10 cellular contexts compared by ENCODE assay signal in the genomic region with DNA sequence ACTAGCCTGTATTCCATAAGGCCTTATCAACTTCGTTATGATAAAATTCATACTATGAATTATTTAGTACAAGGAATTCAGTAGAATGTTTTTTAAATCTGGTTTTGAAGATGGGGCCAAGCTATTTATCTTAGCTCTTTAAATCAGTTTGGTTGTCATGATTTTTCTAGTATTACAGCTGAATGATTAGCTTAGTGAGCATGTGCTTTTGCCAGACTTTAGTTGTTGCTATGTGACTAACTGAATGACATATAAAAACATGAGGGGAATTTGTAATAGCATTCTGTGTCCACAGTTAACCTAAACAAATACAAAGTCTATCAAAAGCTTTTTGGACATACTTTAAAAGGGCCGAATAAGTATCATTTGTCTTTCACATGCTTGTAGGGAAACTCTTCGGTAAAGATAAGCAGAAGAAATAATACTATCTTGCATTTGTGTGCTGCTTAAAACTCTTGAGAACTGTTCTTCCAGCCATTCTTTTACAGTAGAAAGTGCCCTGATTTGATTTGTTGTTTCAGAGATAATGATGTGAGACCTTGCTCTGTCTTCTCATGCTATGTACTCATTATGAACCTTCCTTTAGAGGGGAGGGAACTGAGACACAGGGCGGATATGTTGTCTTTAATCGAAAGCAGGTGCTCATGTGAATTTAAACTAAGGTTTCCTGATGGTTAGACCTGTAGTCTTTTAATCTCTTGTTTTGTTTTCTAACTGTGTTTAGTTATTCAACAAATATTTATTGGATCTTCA. TPM values are rescaled to one million over a fixed set of nuclear protein-coding genes. Genes with fewer than 3 reads are reported as not detected.
DNase-seq lines count a peak whose midpoint lies in the region; ATAC-seq, FAIRE-seq and TF ChIP-seq lines count a peak whose summit lies in the region.
"Had no signal": no experiment of that assay in that cellular context is flagged by ENCODE, and none has a peak within 500 bp of the region (broad histone marks: within the 10 kb centered on the region; RNA-seq: fewer than 3 reads in every experiment).

No MANE protein-coding gene starts in this region.

- POLR2A ChIA-PET in A549 (lab: Yijun Ruan, JAX): no interaction called here

- TF ChIP-seq CTCF in A549 (IDR thresholded peaks at IDR 0.05): no peak
- no peak for TF ChIP-seq CTCF in GM20000 (IDR thresholded peaks at IDR 0.05; ENCODE audit: extremely low read depth, missing control alignments)
- no peak for TF ChIP-seq CTCF in choroid plexus epithelial cell (conservative IDR thresholded peaks at IDR 0.05; ENCODE audit: low read depth, low read length)
- no peak for TF ChIP-seq CTCF in Peyer's patch (IDR thresholded peaks at IDR 0.05)
- TF ChIP-seq CTCF in MM.1S (IDR thresholded peaks at IDR 0.05; ENCODE audit: low read length): no peak

- CTCF ChIA-PET in A549 (lab: Yijun Ruan, JAX): interaction anchor here (0.6 kb wide), 1 partner anchor 50 kb away, joined by 4 read pairs; no protein-coding TSS in a partner anchor

- H3K4me1 ChIP-seq in A549 (peaks cover 24% of the 10 kb centered on the region; the same call in 2 of the 3 replicates), Peyer's patch (peaks cover 0 to 30% (median 12%) of the 10 kb centered on the region in 4 donors), MM.1S (ENCODE audit: low read length) (peaks cover 10% of the 10 kb centered on the region)
- H3K4me1 ChIP-seq: Caco-2 had no signal

- no peaks in the 10 kb centered on the region for H3K9me3 ChIP-seq in A549
- no peaks in the 10 kb centered on the region for H3K9me3 ChIP-seq in Peyer's patch
- H3K9me3 ChIP-seq in MG63: no peaks in the 10 kb centered on the region
- H3K9me3 ChIP-seq in MM.1S (replicated peaks; ENCODE audit: insufficient read depth, low read length): no peaks in the 10 kb centered on the region
- H3K9me3 ChIP-seq: Caco-2 had no signal

- 70% methylated on average over 5 of the region's 5 CpGs for WGBS in A549 (ENCODE audit: missing lambda C conversion rate)

- H3F3A ChIP-seq in MM.1S (ENCODE audit: insufficient read depth, low read length): no peaks in the 10 kb centered on the region

- peak; percentile 51 for FAIRE-seq in A549 (lab: Jason Lieb, UNC)

- peaks cover 99% of the 10 kb centered on the region for H3K79me2 ChIP-seq in MM.1S (ENCODE audit: low read length)

- no peaks in the 10 kb centered on the region for H3K9me2 ChIP-seq in MM.1S (replicated peaks; ENCODE audit: insufficient read depth, low read length)

- H3K27me3 ChIP-seq in Peyer's patch: no peaks in the 10 kb centered on the region
- no peaks in the 10 kb centered on the region for H3K27me3 ChIP-seq in MG63
- H3K27me3 ChIP-seq in MM.1S (replicated peaks; ENCODE audit: insufficient read depth, low read length): no peaks in the 10 kb centered on the region

- TF ChIP-seq POLR2A in A549 (IDR thresholded peaks at IDR 0.05; ENCODE audit: low read length): no peak
- TF ChIP-seq POLR2A in Peyer's patch (IDR thresholded peaks at IDR 0.05): no peak

- no peak overlapping the region for H3K27ac ChIP-seq in A549
- H3K27ac ChIP-seq in Peyer's patch: peak overlapping the region in 2 of 4 donors; percentile 22
- no peak overlapping the region for H3K27ac ChIP-seq in MM.1S (ENCODE audit: low read length)

- DNase-seq in A549 (ENCODE audit: low read depth in 1 of 2, low spot score in 1 of 2) (no peak), GM20000 (ENCODE audit: low spot score) (peak; percentile 25), choroid plexus epithelial cell (ENCODE audit: low read depth) (peak; percentile 71), Peyer's patch (no peak), MG63 (no peak), MM.1S (no peak), DMS153 treated with DMSO at 0.1 percent for 48 hours (lab: John Stamatoyannopoulos, UW; ENCODE audit: unreplicated experiment) (no peak)
- DNase-seq: Caco-2, right cardiac atrium had no signal

- H2AFZ ChIP-seq in MM.1S (ENCODE audit: low read length): no peak overlapping the region

- ATAC-seq in A549: peak in 1 of 2 experiments; percentile 37; a peak in 2 of 6 replicates
- peak; percentile 46 for ATAC-seq in HG03469 (IDR thresholded peaks at IDR 0.05; ENCODE audit: unreplicated experiment)

- H3K4me2 ChIP-seq in A549 (no peak overlapping the region; the same call in 2 of the 3 replicates), MM.1S (ENCODE audit: low read depth, low read length) (no peak overlapping the region)

- TF ChIP-seq RAD21 in A549 (conservative IDR thresholded peaks at IDR 0.05 in 1 of 2, IDR thresholded peaks at IDR 0.05 in 1 of 2): no peak

- peaks cover 24% of the 10 kb centered on the region for H4K20me1 ChIP-seq in MM.1S (ENCODE audit: insufficient read depth, low read length)

- no peaks in the 10 kb centered on the region for H3K36me3 ChIP-seq in Peyer's patch
- H3K36me3 ChIP-seq in MG63: no peaks in the 10 kb centered on the region
- no peaks in the 10 kb centered on the region for H3K36me3 ChIP-seq in MM.1S (replicated peaks; ENCODE audit: insufficient read depth, low read length)

- TF ChIP-seq EP300 in A549 (IDR thresholded peaks at IDR 0.05): no peak

- no peak overlapping the region for H3K4me3 ChIP-seq in A549
- no peak overlapping the region for H3K4me3 ChIP-seq in choroid plexus epithelial cell (ENCODE audit: low read depth, low read length)
- H3K4me3 ChIP-seq in Peyer's patch: no peak overlapping the region
- H3K4me3 ChIP-seq in MG63: no peak overlapping the region
- no peak overlapping the region for H3K4me3 ChIP-seq in MM.1S (ENCODE audit: low read length)

- no peak overlapping the region for H3K9ac ChIP-seq in MM.1S (ENCODE audit: low read length)

TF ChIP-seq in A549, 52 proteins besides CTCF, POLR2A, EP300 and RAD21:
- TF ChIP-seq NR3C1 (IDR thresholded peaks at IDR 0.05) (no peak), HDAC2 (IDR thresholded peaks at IDR 0.05) (no peak), RCOR1 (IDR thresholded peaks at IDR 0.05; ENCODE audit: low read depth, low read length) (no peak), HEYL (CRISPR knock-in tag; IDR thresholded peaks at IDR 0.05) (no peak), HOXB5 (CRISPR knock-in tag; IDR thresholded peaks at IDR 0.05) (no peak), HOXA7 (CRISPR knock-in tag; IDR thresholded peaks at IDR 0.05) (no peak)
- TF ChIP-seq, protein P1, sequence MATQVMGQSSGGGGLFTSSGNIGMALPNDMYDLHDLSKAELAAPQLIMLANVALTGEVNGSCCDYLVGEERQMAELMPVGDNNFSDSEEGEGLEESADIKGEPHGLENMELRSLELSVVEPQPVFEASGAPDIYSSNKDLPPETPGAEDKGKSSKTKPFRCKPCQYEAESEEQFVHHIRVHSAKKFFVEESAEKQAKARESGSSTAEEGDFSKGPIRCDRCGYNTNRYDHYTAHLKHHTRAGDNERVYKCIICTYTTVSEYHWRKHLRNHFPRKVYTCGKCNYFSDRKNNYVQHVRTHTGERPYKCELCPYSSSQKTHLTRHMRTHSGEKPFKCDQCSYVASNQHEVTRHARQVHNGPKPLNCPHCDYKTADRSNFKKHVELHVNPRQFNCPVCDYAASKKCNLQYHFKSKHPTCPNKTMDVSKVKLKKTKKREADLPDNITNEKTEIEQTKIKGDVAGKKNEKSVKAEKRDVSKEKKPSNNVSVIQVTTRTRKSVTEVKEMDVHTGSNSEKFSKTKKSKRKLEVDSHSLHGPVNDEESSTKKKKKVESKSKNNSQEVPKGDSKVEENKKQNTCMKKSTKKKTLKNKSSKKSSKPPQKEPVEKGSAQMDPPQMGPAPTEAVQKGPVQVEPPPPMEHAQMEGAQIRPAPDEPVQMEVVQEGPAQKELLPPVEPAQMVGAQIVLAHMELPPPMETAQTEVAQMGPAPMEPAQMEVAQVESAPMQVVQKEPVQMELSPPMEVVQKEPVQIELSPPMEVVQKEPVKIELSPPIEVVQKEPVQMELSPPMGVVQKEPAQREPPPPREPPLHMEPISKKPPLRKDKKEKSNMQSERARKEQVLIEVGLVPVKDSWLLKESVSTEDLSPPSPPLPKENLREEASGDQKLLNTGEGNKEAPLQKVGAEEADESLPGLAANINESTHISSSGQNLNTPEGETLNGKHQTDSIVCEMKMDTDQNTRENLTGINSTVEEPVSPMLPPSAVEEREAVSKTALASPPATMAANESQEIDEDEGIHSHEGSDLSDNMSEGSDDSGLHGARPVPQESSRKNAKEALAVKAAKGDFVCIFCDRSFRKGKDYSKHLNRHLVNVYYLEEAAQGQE (IDR thresholded peaks at IDR 0.05): no peak
- TF ChIP-seq, protein P2, sequence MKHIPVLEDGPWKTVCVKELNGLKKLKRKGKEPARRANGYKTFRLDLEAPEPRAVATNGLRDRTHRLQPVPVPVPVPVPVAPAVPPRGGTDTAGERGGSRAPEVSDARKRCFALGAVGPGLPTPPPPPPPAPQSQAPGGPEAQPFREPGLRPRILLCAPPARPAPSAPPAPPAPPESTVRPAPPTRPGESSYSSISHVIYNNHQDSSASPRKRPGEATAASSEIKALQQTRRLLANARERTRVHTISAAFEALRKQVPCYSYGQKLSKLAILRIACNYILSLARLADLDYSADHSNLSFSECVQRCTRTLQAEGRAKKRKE (CRISPR knock-in tag; IDR thresholded peaks at IDR 0.05; ENCODE audit: low read depth): no peak

RNA-seq across cellular contexts. Expression of a gene that starts 18.8 kb away (rescaled TPM):
- polyA plus RNA-seq in A549 (2011; rRNA removed) (62.9 and 66.9 TPM in 2 replicates), A549 (2017; fragmentation: RNase III; extraction: RNeasy Plus Mini Kit Qiagen cat#74134 plus additional on column Dnase treatment) (13.1 to 16.0 TPM (median 15.9 TPM) in 3 replicates)
- polyA plus RNA-seq in A549 (2012; cell fraction: cytosol; rRNA removed): 10.6 and 12.6 TPM in 2 replicates
- polyA plus RNA-seq in A549 (2012; cell fraction: nucleus; rRNA removed): 5.6 and 6.7 TPM in 2 replicates
- 28.0 and 34.1 TPM in 2 replicates for polyA minus RNA-seq in A549 (2011; rRNA and poly(A)+ RNA removed)
- total RNA-seq in Peyer's patch: 10 to 100 TPM; 62.3 to 75.1 (median 66.5) TPM
- total RNA-seq in MG63 (2014; rRNA removed; shearing (Covaris generic); ENCODE audit: low replicate concordance): 242 and 562 TPM in 2 replicates

Comparison
In these comparisons a context has a peak if more than half of its experiments do, and no peak if none do; other contexts are left out.
1. DNase-seq: peak in GM20000 (single experiment) and choroid plexus epithelial cell (single experiment); none in A549 (0 of 2), Peyer's patch (0 of 3), MG63 (single experiment), MM.1S (single experiment) and DMS153 treated with DMSO at 0.1 percent for 48 hours (single experiment).